In genomic region chr20:12967932-12968331, GRCh38 we compare ENCODE assay signal across 30 cellular contexts. TPM values are rescaled to one million over a fixed set of nuclear protein-coding genes. Genes with fewer than 3 reads are reported as not detected.
"Had no signal": no experiment of that assay in that cellular context is flagged by ENCODE, and none has a peak within 500 bp of the region (broad histone marks: within the 10 kb centered on the region; RNA-seq: fewer than 3 reads in every experiment).

No MANE protein-coding gene starts in this region.

- H3K27ac ChIP-seq: neutrophil, pancreas, psoas muscle, skin epidermis, spleen, suprapubic skin, testis, tibial artery, transverse colon, upper lobe of right lung, uterus had no signal

- H3K27me3 Mint-ChIP-seq: naive thymus-derived CD8-positive, alpha-beta T cell; natural killer cell treated with Interleukin-12 subunit alpha and Interleukin-12 subunit beta and Interleukin-15 and Interleukin-18, amount 100 ng/mL, for 72 hours; stimulated activated memory B cell treated with anti-CD40 and anti-IgM and Interleukin-4, amounts not matched to agents 10 μg/mL and 1 μg/mL and 100 μg/mL, for 72 hours; type B pancreatic cell had no signal

- H3K9me3 ChIP-seq: neutrophil, pancreas, psoas muscle, spleen, suprapubic skin, testis, tibial artery, transverse colon, upper lobe of right lung, uterus had no signal

- H3K4me1 Mint-ChIP-seq: stimulated activated memory B cell treated with anti-CD40 and anti-IgM and Interleukin-4, amounts not matched to agents 10 μg/mL and 1 μg/mL and 100 μg/mL, for 72 hours; stimulated activated naive CD8-positive, alpha-beta T cell treated with anti-CD3 and anti-CD28 coated beads, Interleukin-15, amount 100 ng/mL, for 72 hours had no signal

- ATAC-seq: naive thymus-derived CD8-positive, alpha-beta T cell; natural killer cell treated with Interleukin-12 subunit alpha and Interleukin-12 subunit beta and Interleukin-15 and Interleukin-18, amount 100 ng/mL, for 72 hours; pancreas; psoas muscle; right cardiac atrium; sciatic nerve; stimulated activated memory B cell treated with anti-CD40 and anti-IgM and Interleukin-4, amounts not matched to agents 10 μg/mL and 1 μg/mL and 100 μg/mL, for 72 hours; stimulated activated naive CD8-positive, alpha-beta T cell treated with anti-CD3 and anti-CD28 coated beads, Interleukin-15, amount 100 ng/mL, for 72 hours; stimulated activated naive CD8-positive, alpha-beta T cell treated with anti-CD3 and anti-CD28 coated beads, Interleukin-15, Interleukin-2, amounts not matched to agents 100 U/mL and 50 U/mL, for 24 hours; upper lobe of right lung had no signal

- H3K9me3 Mint-ChIP-seq: naive thymus-derived CD8-positive, alpha-beta T cell; natural killer cell treated with Interleukin-12 subunit alpha and Interleukin-12 subunit beta and Interleukin-15 and Interleukin-18, amount 100 ng/mL, for 72 hours; neural crest cell; stimulated activated memory B cell treated with anti-CD40 and anti-IgM and Interleukin-4, amounts not matched to agents 10 μg/mL and 1 μg/mL and 100 μg/mL, for 72 hours; stimulated activated naive CD8-positive, alpha-beta T cell treated with anti-CD3 and anti-CD28 coated beads, Interleukin-15, amount 100 ng/mL, for 72 hours; type B pancreatic cell had no signal

- H3K36me3 ChIP-seq: neutrophil, pancreas, spleen, suprapubic skin, tibial artery, transverse colon, upper lobe of right lung, uterus had no signal

- H3K4me3 ChIP-seq: pancreas, psoas muscle, skin epidermis, smooth muscle cell, spleen, suprapubic skin, testis, tibial artery, transverse colon, upper lobe of right lung, uterus had no signal

- FAIRE-seq: pancreas had no signal

- H3K27me3 ChIP-seq: neutrophil, pancreas, spleen, suprapubic skin, testis, tibial artery, transverse colon, upper lobe of right lung, uterus had no signal

- H3K27ac Mint-ChIP-seq: nephron progenitor cell; stimulated activated memory B cell treated with anti-CD40 and anti-IgM and Interleukin-4, amounts not matched to agents 10 μg/mL and 1 μg/mL and 100 μg/mL, for 72 hours; stimulated activated naive CD8-positive, alpha-beta T cell treated with anti-CD3 and anti-CD28 coated beads, Interleukin-15, amount 100 ng/mL, for 72 hours; type B pancreatic cell had no signal

- H3K4me2 ChIP-seq: smooth muscle cell had no signal

- DNase-seq: naive thymus-derived CD8-positive, alpha-beta T cell; nephron progenitor cell; nucleus accumbens; pancreas; psoas muscle; right cardiac atrium; spleen; stimulated activated CD4-positive, alpha-beta T cell treated with anti-CD3 and anti-CD28 coated beads, Interleukin-12 subunit alpha, Interleukin-12 subunit beta, amount 100 ng/mL, for 4 hours; stimulated activated CD4-positive, alpha-beta T cell treated with anti-CD3 and anti-CD28 coated beads, Interleukin-1b, Interleukin-23, amount 100 ng/mL, for 48 hours; stimulated activated CD4-positive, alpha-beta T cell treated with anti-CD3 and anti-CD28 coated beads, Interleukin-4, amount 100 ng/mL, for 1 hour; stimulated activated CD4-positive, alpha-beta T cell treated with anti-CD3 and anti-CD28 coated beads, Interleukin-4, amount 100 ng/mL, for 4 hours; stimulated activated CD8-positive, alpha-beta memory T cell treated with anti-CD3 and anti-CD28 coated beads, Interleukin-4, amount 100 ng/mL, for 48 hours; stimulated activated naive CD4-positive, alpha-beta T cell; stimulated activated naive CD8-positive, alpha-beta T cell treated with anti-CD3 and anti-CD28 coated beads, Interleukin-15, amount 100 ng/mL, for 72 hours; stimulated activated naive CD8-positive, alpha-beta T cell treated with anti-CD3 and anti-CD28 coated beads, Interleukin-15, Interleukin-2, amounts not matched to agents 100 U/mL and 50 U/mL, for 24 hours; substantia nigra; testis; tibial artery; transverse colon; upper lobe of right lung; uterus had no signal

- H3K4me1 ChIP-seq: pancreas, psoas muscle, spleen, testis, tibial artery, upper lobe of right lung, uterus had no signal

- H3K36me3 Mint-ChIP-seq: naive thymus-derived CD8-positive, alpha-beta T cell; natural killer cell treated with Interleukin-12 subunit alpha and Interleukin-12 subunit beta and Interleukin-15 and Interleukin-18, amount 100 ng/mL, for 72 hours; stimulated activated memory B cell treated with anti-CD40 and anti-IgM and Interleukin-4, amounts not matched to agents 10 μg/mL and 1 μg/mL and 100 μg/mL, for 72 hours; type B pancreatic cell had no signal

- H3K4me3 Mint-ChIP-seq: naive thymus-derived CD8-positive, alpha-beta T cell; natural killer cell treated with Interleukin-12 subunit alpha and Interleukin-12 subunit beta and Interleukin-15 and Interleukin-18, amount 100 ng/mL, for 72 hours; nephron progenitor cell; neural crest cell; stimulated activated memory B cell treated with anti-CD40 and anti-IgM and Interleukin-4, amounts not matched to agents 10 μg/mL and 1 μg/mL and 100 μg/mL, for 72 hours; stimulated activated naive CD8-positive, alpha-beta T cell treated with anti-CD3 and anti-CD28 coated beads, Interleukin-15, amount 100 ng/mL, for 72 hours; type B pancreatic cell had no signal

RNA-seq across cellular contexts. Expression of gene SPTLC3, which starts 40.8 kb away (rescaled TPM):
- total RNA-seq: natural killer cell treated with Interleukin-12 subunit alpha and Interleukin-12 subunit beta and Interleukin-15 and Interleukin-18, amount 100 ng/mL, for 72 hours had no signal
